8 cellular contexts compared by ENCODE assay signal in the genomic region with DNA sequence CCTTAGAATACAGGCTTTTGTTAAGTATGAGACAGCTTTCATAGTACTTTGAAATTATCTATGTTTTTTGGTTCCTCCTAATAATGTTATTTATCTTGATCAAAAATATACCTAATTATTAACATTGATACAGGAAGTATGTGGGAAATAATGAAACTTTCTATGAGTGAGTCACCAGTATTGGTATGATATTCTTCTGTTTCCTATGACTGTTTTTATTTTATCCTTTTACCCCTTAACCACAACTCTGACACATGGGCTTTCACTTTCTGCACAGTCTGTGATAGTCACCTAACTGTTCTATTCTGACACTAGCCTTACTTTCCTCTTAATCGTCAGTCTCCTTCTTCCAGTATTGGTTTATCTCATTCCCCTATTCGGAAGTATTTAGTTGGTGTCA. TPM values are rescaled to one million over a fixed set of nuclear protein-coding genes. Genes with fewer than 3 reads are reported as not detected.
A peak's percentile ranks its signal among the peaks of the same experiment; 100 is the strongest.
DNase-seq lines count a peak whose midpoint lies in the region; ATAC-seq, FAIRE-seq and TF ChIP-seq lines count a peak whose summit lies in the region.

No MANE protein-coding gene starts in this region.

- no peak overlapping the region for H3K4me3 ChIP-seq in small intestine (ENCODE audit: low read depth in 1 of 2, low read length in 2 of 2)
- no peak overlapping the region for H3K4me3 ChIP-seq in testis
- H3K4me3 ChIP-seq in thyroid gland (replicated peaks in 1 of 3) = no peak overlapping the region

- no peaks in the 10 kb centered on the region for H3K27me3 ChIP-seq in CD4-positive, alpha-beta T cell (ENCODE audit: control insufficient read depth, insufficient read depth, low read length)
- H3K27me3 ChIP-seq in small intestine (ENCODE audit: control insufficient read depth in 2 of 2, insufficient read depth in 2 of 2, low read length in 2 of 2) = no peaks in the 10 kb centered on the region
- no peaks in the 10 kb centered on the region for H3K27me3 ChIP-seq in testis
- H3K27me3 ChIP-seq in thyroid gland = no peaks in the 10 kb centered on the region

- peaks cover 21% of the 10 kb centered on the region for H3K36me3 Mint-ChIP-seq in CD4-positive, alpha-beta T cell (ENCODE audit: low read depth)
- peaks cover 3% of the 10 kb centered on the region for H3K36me3 Mint-ChIP-seq in activated CD4-positive, alpha-beta T cell treated with anti-CD3 and anti-CD28 coated beads, Interleukin-2, amount 10 ng/mL, durations not matched to agents 7 days and 5 days (ENCODE audit: low read depth)

- H3K4me3 Mint-ChIP-seq in CD4-positive, alpha-beta T cell = no peak overlapping the region
- H3K4me3 Mint-ChIP-seq in activated CD4-positive, alpha-beta T cell treated with anti-CD3 and anti-CD28 coated beads, Interleukin-2, amount 10 ng/mL, durations not matched to agents 7 days and 5 days = no peak overlapping the region

- POLR2A ChIA-PET in CD4-positive, alpha-beta T cell (lab: Charles Lee) = no interaction called here
- POLR2A ChIA-PET in activated CD4-positive, alpha-beta T cell treated with anti-CD3 and anti-CD28 coated beads, Interleukin-2, amount 10 ng/mL, durations not matched to agents 7 days and 5 days (lab: Charles Lee) = no interaction called here

- no peaks in the 10 kb centered on the region for H3K27me3 Mint-ChIP-seq in CD4-positive, alpha-beta T cell
- no peaks in the 10 kb centered on the region for H3K27me3 Mint-ChIP-seq in activated CD4-positive, alpha-beta T cell treated with anti-CD3 and anti-CD28 coated beads, Interleukin-2, amount 10 ng/mL, durations not matched to agents 7 days and 5 days

- ATAC-seq in CD4-positive, alpha-beta T cell (ENCODE audit: poor library complexity) = no peak
- ATAC-seq in GM19372 (IDR thresholded peaks at IDR 0.05; ENCODE audit: low read depth, unreplicated experiment) = peak; percentile 31
- peak; percentile 38 for ATAC-seq in HG03280 (IDR thresholded peaks at IDR 0.05; ENCODE audit: unreplicated experiment)

- TF ChIP-seq CTCF in CD4-positive, alpha-beta T cell (IDR thresholded peaks at IDR 0.05) = no peak
- TF ChIP-seq CTCF in testis (IDR thresholded peaks at IDR 0.05) (no peak), thyroid gland (IDR thresholded peaks at IDR 0.05) (no peak)

- H3K4me1 Mint-ChIP-seq in CD4-positive, alpha-beta T cell (ENCODE audit: low read depth) = peaks cover 5% of the 10 kb centered on the region
- H3K4me1 Mint-ChIP-seq in activated CD4-positive, alpha-beta T cell treated with anti-CD3 and anti-CD28 coated beads, Interleukin-2, amount 10 ng/mL, durations not matched to agents 7 days and 5 days = peaks cover 23% of the 10 kb centered on the region

- H3K4me1 ChIP-seq in small intestine (ENCODE audit: control insufficient read depth in 2 of 2, insufficient read depth in 1 of 2, low read depth in 1 of 2, low read length in 1 of 2) (no peaks in the 10 kb centered on the region), testis (no peaks in the 10 kb centered on the region), thyroid gland (no peaks in the 10 kb centered on the region)

- H3K36me3 ChIP-seq in small intestine (ENCODE audit: control insufficient read depth in 2 of 2, insufficient read depth in 2 of 2, low read length in 2 of 2) (no peaks in the 10 kb centered on the region), testis (ENCODE audit: low read depth, missing control alignments) (no peaks in the 10 kb centered on the region), thyroid gland (no peaks in the 10 kb centered on the region)

- intact Hi-C loops in CD4-positive, alpha-beta T cell (cut with DNase I, micrococcal nuclease) = no loop called here
- intact Hi-C loops in testis (cut with DNase I; ENCODE audit: low total_unique reads) (no loop called here), thyroid gland (cut with DNase I) (no loop called here)

- DNase-seq in CD4-positive, alpha-beta T cell = no peak
- DNase-seq in activated CD4-positive, alpha-beta T cell treated with anti-CD3 and anti-CD28 coated beads, Interleukin-2, amount 10 ng/mL, durations not matched to agents 7 days and 5 days = peak; percentile 64
- DNase-seq in small intestine (peak; percentile 22), testis (no peak), thyroid gland (no peak), NCI-H1105 (lab: John Stamatoyannopoulos, UW) (no peak)

- no peaks in the 10 kb centered on the region for H3K9me3 ChIP-seq in CD4-positive, alpha-beta T cell (ENCODE audit: control insufficient read depth, low read length)
- no peaks in the 10 kb centered on the region for H3K9me3 ChIP-seq in small intestine (ENCODE audit: control insufficient read depth, low read depth)
- no peaks in the 10 kb centered on the region for H3K9me3 ChIP-seq in testis
- no peaks in the 10 kb centered on the region for H3K9me3 ChIP-seq in thyroid gland

- no peaks in the 10 kb centered on the region for H3K9me3 Mint-ChIP-seq in CD4-positive, alpha-beta T cell
- no peaks in the 10 kb centered on the region for H3K9me3 Mint-ChIP-seq in activated CD4-positive, alpha-beta T cell treated with anti-CD3 and anti-CD28 coated beads, Interleukin-2, amount 10 ng/mL, durations not matched to agents 7 days and 5 days

- H3K27ac ChIP-seq in CD4-positive, alpha-beta T cell (ENCODE audit: low read depth, low read length) = no peak overlapping the region
- H3K27ac ChIP-seq in small intestine (ENCODE audit: low read depth in 1 of 2, low read length in 1 of 2) (no peak overlapping the region), testis (no peak overlapping the region), thyroid gland (no peak overlapping the region)

- CTCF ChIA-PET in CD4-positive, alpha-beta T cell (lab: Charles Lee) = no interaction called here
- CTCF ChIA-PET in activated CD4-positive, alpha-beta T cell treated with anti-CD3 and anti-CD28 coated beads, Interleukin-2, amount 10 ng/mL, durations not matched to agents 7 days and 5 days (lab: Charles Lee) = interaction anchor here (0.7 to 0.9 kb wide), 2 partner anchors 13 to 32 kb away, joined by 3 read pairs; no protein-coding TSS in a partner anchor

- 63 to 84% (median 71%) methylated on average over 2 of the region's 2 CpGs for WGBS in small intestine, 3 donors
- WGBS in testis, 2 donors = 91 to 94% methylated on average over 2 of the region's 2 CpGs
- WGBS in thyroid gland, 2 donors = 83 to 88% methylated on average over 2 of the region's 2 CpGs

- TF ChIP-seq POLR2A in testis (IDR thresholded peaks at IDR 0.05) (no peak), thyroid gland (IDR thresholded peaks at IDR 0.05) (no peak)

- no peak for FAIRE-seq in small intestine (lab: Jason Lieb, UNC)

- H3K27ac Mint-ChIP-seq in CD4-positive, alpha-beta T cell = peak overlapping the region; percentile 32
- H3K27ac Mint-ChIP-seq in activated CD4-positive, alpha-beta T cell treated with anti-CD3 and anti-CD28 coated beads, Interleukin-2, amount 10 ng/mL, durations not matched to agents 7 days and 5 days = no peak overlapping the region

RNA-seq across cellular contexts. Expression of a gene that starts 4.7 kb away (rescaled TPM):
- total RNA-seq in CD4-positive, alpha-beta T cell = 1 to 10 TPM; 3.8 to 4.3 TPM
- 1 to 10 TPM; 3.9 to 4.4 TPM for total RNA-seq in activated CD4-positive, alpha-beta T cell treated with anti-CD3 and anti-CD28 coated beads, Interleukin-2, amount 10 ng/mL, durations not matched to agents 7 days and 5 days
- polyA plus RNA-seq in small intestine = 1 to 10 TPM in 2 of 3 donors, under 1 TPM in 1; 0.54 to 2.9 (median 2.1) TPM
- total RNA-seq in testis = 10 to 100 TPM; 21.7 to 29.0 TPM
- polyA plus RNA-seq in testis (ENCODE audit: insufficient read depth, low read depth, low replicate concordance) = 18.0 TPM
- total RNA-seq in thyroid gland = 10 to 100 TPM in 2 of 4 donors, 1 to 10 TPM in 2; 8.1 to 13.8 (median 10.7) TPM

RNA-seq across cellular contexts. Expression of a gene that starts 14.3 kb away (rescaled TPM):
- total RNA-seq in CD4-positive, alpha-beta T cell = 100 to 1,000 TPM; 130 to 131 TPM
- total RNA-seq in activated CD4-positive, alpha-beta T cell treated with anti-CD3 and anti-CD28 coated beads, Interleukin-2, amount 10 ng/mL, durations not matched to agents 7 days and 5 days = 100 to 1,000 TPM; 131 to 154 TPM
- polyA plus RNA-seq in small intestine = 100 to 1,000 TPM in 2 of 3 donors, 10 to 100 TPM in 1; 95.3 to 204 (median 124) TPM
- 100 to 1,000 TPM; 168 to 191 TPM for total RNA-seq in testis
- 131 TPM for polyA plus RNA-seq in testis (ENCODE audit: insufficient read depth, low read depth, low replicate concordance)
- total RNA-seq in thyroid gland = 100 to 1,000 TPM; 263 to 367 (median 292) TPM

Comparison
In these comparisons a context has a peak if more than half of its experiments do, and no peak if none do; other contexts are left out.
1. DNase-seq: peak in activated CD4-positive, alpha-beta T cell treated with anti-CD3 and anti-CD28 coated beads, Interleukin-2, amount 10 ng/mL, durations not matched to agents 7 days and 5 days (single experiment) and small intestine (single experiment); none in CD4-positive, alpha-beta T cell (0 of 10), testis (single experiment), thyroid gland (0 of 2) and NCI-H1105 (single experiment).